22 cellular contexts compared by ENCODE assay signal in the genomic region with DNA sequence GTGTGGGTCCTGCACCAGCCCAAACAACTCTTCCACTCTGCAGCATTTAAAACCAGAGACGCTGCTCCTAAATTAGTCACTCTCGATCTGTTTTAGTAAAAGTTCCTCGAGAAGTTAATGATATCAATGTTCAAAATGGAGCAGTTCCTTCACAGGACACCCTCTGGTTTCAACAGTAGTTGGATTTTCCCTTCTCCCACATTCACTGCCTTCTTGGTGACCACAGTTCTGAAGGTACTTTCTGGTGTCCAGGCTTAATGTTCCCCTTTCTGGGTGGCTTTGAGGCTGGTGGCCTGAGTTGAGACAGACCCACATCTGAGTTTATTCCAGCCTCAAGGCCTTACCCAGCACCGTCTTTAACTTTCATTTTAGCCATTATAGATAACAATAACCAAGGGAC.
DNase-seq lines count a peak whose midpoint lies in the region; ATAC-seq and TF ChIP-seq lines count a peak whose summit lies in the region.
"Had no signal": no experiment of that assay in that cellular context is flagged by ENCODE, and none has a peak within 500 bp of the region (broad histone marks: within the 10 kb centered on the region; RNA-seq: fewer than 3 reads in every experiment).

No MANE protein-coding gene starts in this region.

- H3K4me3 Mint-ChIP-seq in progenitor cell of endocrine pancreas (ENCODE audit: low read depth): no peak overlapping the region
- H3K4me3 Mint-ChIP-seq: CD14-positive monocyte; CD4-positive, alpha-beta memory T cell; CD4-positive, CD25-positive, alpha-beta regulatory T cell; CD8-positive, alpha-beta memory T cell had no signal

- no peaks in the 10 kb centered on the region for H3K4me1 Mint-ChIP-seq in progenitor cell of endocrine pancreas (ENCODE audit: low read depth)
- H3K4me1 Mint-ChIP-seq: CD14-positive monocyte; CD4-positive, alpha-beta memory T cell; CD4-positive, CD25-positive, alpha-beta regulatory T cell; CD8-positive, alpha-beta memory T cell had no signal

- no peaks in the 10 kb centered on the region for H3K27me3 Mint-ChIP-seq in progenitor cell of endocrine pancreas
- H3K27me3 Mint-ChIP-seq: CD4-positive, alpha-beta memory T cell; CD4-positive, CD25-positive, alpha-beta regulatory T cell; CD8-positive, alpha-beta memory T cell had no signal

- ATAC-seq in HG02588 (IDR thresholded peaks at IDR 0.05; ENCODE audit: unreplicated experiment) (peak; percentile 55), GM21515 (IDR thresholded peaks at IDR 0.05; ENCODE audit: unreplicated experiment) (no peak)
- ATAC-seq: GM12878 had no signal

- no peak overlapping the region for H3K27ac Mint-ChIP-seq in progenitor cell of endocrine pancreas
- H3K27ac Mint-ChIP-seq: CD14-positive monocyte; CD4-positive, alpha-beta memory T cell; CD4-positive, CD25-positive, alpha-beta regulatory T cell; CD8-positive, alpha-beta memory T cell had no signal

- peak; percentile 73 for DNase-seq in OCI-M1 (lab: John Stamatoyannopoulos, UW)
- no peak for DNase-seq in progenitor cell of endocrine pancreas (ENCODE audit: low spot score, unreplicated experiment)
- no peak for DNase-seq in NCI-H82 (lab: John Stamatoyannopoulos, UW)
- DNase-seq: 8988T; ACHN; BE2C; C1 segment of cervical spinal cord; CD4-positive, alpha-beta memory T cell; CD4-positive, CD25-positive, alpha-beta regulatory T cell; CD8-positive, alpha-beta memory T cell; COR-L47; DMS 273 treated with DMSO at 0.1 percent for 48 hours; DMS153; DMS53; DMS79; DND-41; EL; GDM1 had no signal

- H3K9me3 Mint-ChIP-seq in progenitor cell of endocrine pancreas (ENCODE audit: low read depth): peaks cover 60% of the 10 kb centered on the region

- no peak for TF ChIP-seq CTCF in progenitor cell of endocrine pancreas (IDR thresholded peaks at IDR 0.05; ENCODE audit: unreplicated experiment)

- peaks cover 4% of the 10 kb centered on the region for H3K36me3 Mint-ChIP-seq in progenitor cell of endocrine pancreas (ENCODE audit: insufficient read depth)
- H3K36me3 Mint-ChIP-seq: CD14-positive monocyte; CD4-positive, alpha-beta memory T cell; CD4-positive, CD25-positive, alpha-beta regulatory T cell; CD8-positive, alpha-beta memory T cell had no signal
